In the genomic region with DNA sequence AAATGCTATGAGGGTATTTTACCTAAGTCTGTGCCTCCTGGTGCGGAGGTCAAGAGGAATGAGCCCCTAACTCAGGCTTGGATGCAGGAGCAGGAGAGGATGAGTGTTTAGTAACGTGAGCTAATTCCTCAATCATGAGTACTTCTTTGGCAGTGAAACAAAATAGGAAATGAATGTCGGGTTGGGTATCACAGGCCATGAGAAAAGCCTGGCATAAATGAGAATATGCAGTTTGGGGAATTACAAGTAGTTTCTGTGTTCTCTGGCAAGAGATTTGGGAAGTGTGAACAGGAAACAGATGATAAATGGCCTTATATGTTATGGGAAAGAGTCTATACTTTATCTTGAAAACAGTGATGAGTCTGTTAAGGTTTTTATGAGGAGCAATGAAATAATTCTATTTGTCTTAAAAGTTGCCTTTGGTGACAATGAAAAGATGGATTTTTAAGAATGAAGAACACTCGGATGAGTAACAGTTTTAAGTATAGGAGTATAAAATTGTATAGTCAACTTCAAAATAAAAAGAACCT, we compare ENCODE assay signal across 22 cellular contexts. TPM values are rescaled to one million over a fixed set of nuclear protein-coding genes. Genes with fewer than 3 reads are reported as not detected.
DNase-seq lines count a peak whose midpoint lies in the region; ATAC-seq, FAIRE-seq and TF ChIP-seq lines count a peak whose summit lies in the region.
"Had no signal": no experiment of that assay in that cellular context is flagged by ENCODE, and none has a peak within 500 bp of the region (broad histone marks: within the 10 kb centered on the region; RNA-seq: fewer than 3 reads in every experiment).

No MANE protein-coding gene starts in this region.

- DNase-seq in A673 (ENCODE audit: low spot score) (peak; percentile 47), HCEC 1CT (peak; percentile 68), astrocyte (ENCODE audit: low read depth) (peak; percentile 62), foreskin fibroblast (peak; percentile 63 to 76), cortex of kidney (lab: John Stamatoyannopoulos, UW) (no peak), caudate nucleus (lab: John Stamatoyannopoulos, UW) (no peak), Caco-2 (no peak)
- DNase-seq: activated CD8-positive, alpha-beta T cell treated with anti-CD3 and anti-CD28 coated beads for 36 hours; adrenal gland; COR-L47; hypothalamus; mucosa of descending colon; NCI-H2029 treated with DMSO at 0.1 percent for 48 hours; Peyer's patch; SW 1271; trophoblast cell had no signal

- H3K4me1 ChIP-seq in A673 (ENCODE audit: insufficient read depth, low read length, poor library complexity, severe bottlenecking) (peaks cover 17% of the 10 kb centered on the region), astrocyte (ENCODE audit: insufficient read depth, low read length) (no peaks in the 10 kb centered on the region), Caco-2 (no peaks in the 10 kb centered on the region)
- H3K4me1 ChIP-seq: adrenal gland, Peyer's patch had no signal

- peaks cover 4% of the 10 kb centered on the region for H3K4me1 Mint-ChIP-seq in astrocyte (ENCODE audit: low read depth, unreplicated experiment)
- no peaks in the 10 kb centered on the region for H3K4me1 Mint-ChIP-seq in Caco-2 (ENCODE audit: low read depth, unreplicated experiment)
- H3K4me1 Mint-ChIP-seq: stimulated activated effector memory CD8-positive, alpha-beta T cell treated with anti-CD3 and anti-CD28 coated beads, Interleukin-12 subunit alpha, Interleukin-12 subunit beta, amount 100 ng/mL, for 72 hours had no signal

- H3K27me3 ChIP-seq in A673 (replicated peaks; ENCODE audit: insufficient read depth, low read depth, low read length, poor library complexity) (no peaks in the 10 kb centered on the region), astrocyte (ENCODE audit: insufficient read depth, low read length) (no peaks in the 10 kb centered on the region), Caco-2 (replicated peaks; ENCODE audit: control insufficient read depth, insufficient read depth, low read length) (no peaks in the 10 kb centered on the region)
- H3K27me3 ChIP-seq: adrenal gland, Peyer's patch had no signal

- H3K27ac Mint-ChIP-seq in astrocyte (ENCODE audit: unreplicated experiment) (peak overlapping the region; percentile 0), Caco-2 (ENCODE audit: unreplicated experiment) (no peak overlapping the region)
- H3K27ac Mint-ChIP-seq: activated CD8-positive, alpha-beta T cell treated with anti-CD3 and anti-CD28 coated beads for 36 hours; activated T-helper 1 cell treated with anti-CD3 and anti-CD28 coated beads, Interleukin-12 subunit alpha, Interleukin-12 subunit beta, Interleukin-2, Interleukin-4 antibody, amounts not matched to agents 30 ng/mL and 10 ng/mL and 1 ng/mL, durations not matched to agents 14 hours and 24 hours and 36 hours; stimulated activated effector memory CD8-positive, alpha-beta T cell treated with anti-CD3 and anti-CD28 coated beads, Interleukin-12 subunit alpha, Interleukin-12 subunit beta, amount 100 ng/mL, for 72 hours had no signal

- CTCF ChIA-PET in A673 (lab: Charles Lee) (interaction anchor here (0.5 kb wide), 1 partner anchor 16 kb away, joined by 3 read pairs; no protein-coding TSS in a partner anchor), Caco-2 (lab: Charles Lee) (no interaction called here)

- H3K9me3 Mint-ChIP-seq in astrocyte (ENCODE audit: unreplicated experiment) (no peaks in the 10 kb centered on the region), Caco-2 (ENCODE audit: unreplicated experiment) (no peaks in the 10 kb centered on the region)
- H3K9me3 Mint-ChIP-seq: activated CD8-positive, alpha-beta T cell treated with anti-CD3 and anti-CD28 coated beads for 36 hours; activated T-helper 1 cell treated with anti-CD3 and anti-CD28 coated beads, Interleukin-12 subunit alpha, Interleukin-12 subunit beta, Interleukin-2, Interleukin-4 antibody, amounts not matched to agents 30 ng/mL and 10 ng/mL and 1 ng/mL, durations not matched to agents 14 hours and 24 hours and 36 hours; stimulated activated effector memory CD8-positive, alpha-beta T cell treated with anti-CD3 and anti-CD28 coated beads, Interleukin-12 subunit alpha, Interleukin-12 subunit beta, amount 100 ng/mL, for 72 hours had no signal

- peak; percentile 92 for FAIRE-seq in astrocyte (lab: Jason Lieb, UNC)

- H3K4me3 ChIP-seq in A673 (ENCODE audit: low read depth, low read length, poor library complexity, severe bottlenecking) (no peak overlapping the region), astrocyte (ENCODE audit: insufficient read depth, low read depth, low read length) (no peak overlapping the region), foreskin fibroblast (ENCODE audit: low read depth in 1 of 2, low read length in 2 of 2) (no peak overlapping the region), Caco-2 (ENCODE audit: low read depth, low read length) (no peak overlapping the region)
- H3K4me3 ChIP-seq: adrenal gland, mucosa of descending colon, Peyer's patch, skin epidermis had no signal

- POLR2A ChIA-PET in A673 (lab: Charles Lee; ENCODE audit: low non-redundant PET) (no interaction called here), Caco-2 (lab: Charles Lee) (no interaction called here)

- no peak for TF ChIP-seq CTCF in A673 (conservative IDR thresholded peaks at IDR 0.05; ENCODE audit: low read depth, low read length)
- TF ChIP-seq CTCF in astrocyte (IDR thresholded peaks at IDR 0.05; ENCODE audit: insufficient read depth, low read depth, low read length): no peak
- TF ChIP-seq CTCF in foreskin fibroblast (IDR thresholded peaks at IDR 0.05; ENCODE audit: low read depth, low read length): no peak
- TF ChIP-seq CTCF in Caco-2 (IDR thresholded peaks at IDR 0.05; ENCODE audit: insufficient read depth in 1 of 2, low read depth in 1 of 2, low read length in 1 of 2, severe bottlenecking in 1 of 2, unreplicated experiment in 1 of 2): no peak

- H4K20me1 ChIP-seq in astrocyte (ENCODE audit: insufficient read depth, low read length): no peaks in the 10 kb centered on the region

- H3K4me3 Mint-ChIP-seq in astrocyte (ENCODE audit: unreplicated experiment): no peak overlapping the region
- H3K4me3 Mint-ChIP-seq in Caco-2 (ENCODE audit: unreplicated experiment): no peak overlapping the region
- H3K4me3 Mint-ChIP-seq: activated CD8-positive, alpha-beta T cell treated with anti-CD3 and anti-CD28 coated beads for 36 hours; activated T-helper 1 cell treated with anti-CD3 and anti-CD28 coated beads, Interleukin-12 subunit alpha, Interleukin-12 subunit beta, Interleukin-2, Interleukin-4 antibody, amounts not matched to agents 30 ng/mL and 10 ng/mL and 1 ng/mL, durations not matched to agents 14 hours and 24 hours and 36 hours; stimulated activated effector memory CD8-positive, alpha-beta T cell treated with anti-CD3 and anti-CD28 coated beads, Interleukin-12 subunit alpha, Interleukin-12 subunit beta, amount 100 ng/mL, for 72 hours had no signal

- intact Hi-C loops in A673 (cut with micrococcal nuclease; ENCODE audit: unreplicated experiment) (no loop called here), Caco-2 (cut with micrococcal nuclease; ENCODE audit: unreplicated experiment) (no loop called here)

- H3K9me3 ChIP-seq in A673 (ENCODE audit: low read depth, low read length, poor library complexity, severe bottlenecking) (no peaks in the 10 kb centered on the region), astrocyte (ENCODE audit: insufficient read depth, low read depth, low read length) (no peaks in the 10 kb centered on the region), Caco-2 (no peaks in the 10 kb centered on the region)
- H3K9me3 ChIP-seq: adrenal gland, mucosa of descending colon, Peyer's patch had no signal

- H3K9ac ChIP-seq in astrocyte (ENCODE audit: low read length): no peak overlapping the region

- no TSS peak for BruUV-seq in A673 (replicated peaks; lab: Mats Ljungman, UMichigan)
- no TSS peak for BruUV-seq in Caco-2 (replicated peaks; lab: Mats Ljungman, UMichigan)

- no peaks in the 10 kb centered on the region for H3K79me2 ChIP-seq in astrocyte (ENCODE audit: insufficient read depth, low read length)

- no peak overlapping the region for H3K4me2 ChIP-seq in astrocyte (ENCODE audit: low read length)

- H2AFZ ChIP-seq in astrocyte (ENCODE audit: low read depth, low read length): no peak overlapping the region

- H3K27me3 Mint-ChIP-seq in astrocyte (ENCODE audit: low read depth, unreplicated experiment) (no peaks in the 10 kb centered on the region), Caco-2 (ENCODE audit: insufficient read depth, unreplicated experiment) (peaks cover 11% of the 10 kb centered on the region)

- H3K36me3 Mint-ChIP-seq in astrocyte (ENCODE audit: low read depth, unreplicated experiment) (no peaks in the 10 kb centered on the region), Caco-2 (ENCODE audit: insufficient read depth, unreplicated experiment) (no peaks in the 10 kb centered on the region)
- H3K36me3 Mint-ChIP-seq: stimulated activated effector memory CD8-positive, alpha-beta T cell treated with anti-CD3 and anti-CD28 coated beads, Interleukin-12 subunit alpha, Interleukin-12 subunit beta, amount 100 ng/mL, for 72 hours had no signal

- H3K36me3 ChIP-seq in A673 (ENCODE audit: insufficient read depth, low read length, poor library complexity, severe bottlenecking) (no peaks in the 10 kb centered on the region), astrocyte (ENCODE audit: insufficient read depth, low read length) (no peaks in the 10 kb centered on the region), Caco-2 (ENCODE audit: control insufficient read depth, insufficient read depth, low read length) (no peaks in the 10 kb centered on the region)
- H3K36me3 ChIP-seq: adrenal gland, Peyer's patch had no signal

- no peak for ATAC-seq in GM19463 (IDR thresholded peaks at IDR 0.05; ENCODE audit: unreplicated experiment)
- ATAC-seq: activated CD8-positive, alpha-beta T cell treated with anti-CD3 and anti-CD28 coated beads for 36 hours; esophagus mucosa; mucosa of descending colon; stimulated activated effector memory CD8-positive, alpha-beta T cell treated with anti-CD3 and anti-CD28 coated beads, Interleukin-12 subunit alpha, Interleukin-12 subunit beta, amount 100 ng/mL, for 72 hours had no signal

- H3K27ac ChIP-seq in A673 (ENCODE audit: low read depth, low read length, poor library complexity, severe bottlenecking) (no peak overlapping the region), astrocyte (ENCODE audit: low read depth, low read length) (no peak overlapping the region), caudate nucleus (ENCODE audit: low read depth, low read length) (no peak overlapping the region)
- H3K27ac ChIP-seq: adrenal gland, Peyer's patch, skin epidermis, VCaP had no signal

RNA-seq across cellular contexts. Expression of a gene that starts 59.0 kb away (rescaled TPM):
- total RNA-seq in A673 (2021): 21.7 and 22.6 TPM in 2 replicates
- 41.4 and 48.8 TPM in 2 replicates for total RNA-seq in astrocyte
- 31.3 and 35.1 TPM in 2 replicates for total RNA-seq in Caco-2 (2022)

Comparison
In these comparisons a context has a peak if more than half of its experiments do, and no peak if none do; other contexts are left out.
1. DNase-seq: peak in A673 (single experiment), HCEC 1CT (single experiment), astrocyte (single experiment) and foreskin fibroblast (2 of 2); none in cortex of kidney (single experiment), caudate nucleus (0 of 61) and Caco-2 (0 of 2).